ENCODE assay signal across 8 cellular contexts in the genomic region with DNA sequence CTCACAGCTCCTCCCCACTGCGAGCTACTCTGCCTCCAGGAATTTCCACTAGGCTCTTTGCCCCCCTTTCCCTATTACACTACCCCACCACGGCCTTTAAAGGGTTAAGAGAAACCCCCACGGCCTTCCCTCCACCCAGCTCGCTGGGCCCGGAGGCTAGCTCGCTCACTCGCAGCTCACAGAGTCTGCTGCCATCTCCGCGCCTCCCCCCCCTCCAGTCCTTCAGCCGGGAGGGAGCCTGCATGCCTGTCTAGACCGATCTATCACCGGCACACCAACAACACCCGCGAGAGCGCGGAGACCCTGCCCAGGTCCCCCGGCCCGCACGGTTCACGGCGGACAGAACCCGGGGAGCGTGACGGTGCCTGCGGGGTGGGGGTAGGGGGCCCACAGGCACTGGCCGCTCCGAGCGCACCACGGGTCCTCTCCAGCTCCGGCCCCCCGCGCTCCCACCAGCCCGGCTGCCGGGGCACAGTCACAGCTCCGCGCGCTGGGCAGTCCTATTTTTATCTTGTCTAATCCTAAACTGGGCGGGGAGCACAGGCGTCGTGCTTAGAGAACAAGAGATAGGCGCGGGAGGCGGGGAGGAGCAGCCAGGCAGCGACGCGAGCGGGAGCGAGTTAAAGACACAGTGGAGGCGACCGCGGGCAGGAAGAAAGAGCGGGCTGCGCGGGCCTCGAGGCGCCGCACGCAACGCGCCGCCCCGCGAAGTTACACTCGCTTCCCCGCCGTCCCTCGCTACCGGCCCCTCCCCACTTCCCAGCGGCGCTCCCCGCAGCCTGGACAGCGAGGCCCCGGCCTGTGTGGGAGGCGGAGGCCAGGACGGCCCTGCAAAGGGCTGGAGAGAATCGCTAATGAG. TPM values are rescaled to one million over a fixed set of nuclear protein-coding genes. Genes with fewer than 3 reads are reported as not detected.
DNase-seq lines count a peak whose midpoint lies in the region; ATAC-seq, FAIRE-seq and TF ChIP-seq lines count a peak whose summit lies in the region.

No MANE protein-coding gene starts in this region.

- no peaks in the 10 kb centered on the region for H3K9me2 ChIP-seq in hepatocyte (replicated peaks; ENCODE audit: insufficient read depth)

- peaks cover 18% of the 10 kb centered on the region for H3K4me1 Mint-ChIP-seq in Caco-2 (ENCODE audit: low read depth, unreplicated experiment)
- peaks cover 27% of the 10 kb centered on the region for H3K4me1 Mint-ChIP-seq in activated naive CD8-positive, alpha-beta T cell treated with anti-CD3 and anti-CD28 coated beads, Interleukin-2, amount 10 ng/mL, durations not matched to agents 7 days and 5 days

- 7% methylated on average over 69 of the region's 76 CpGs for WGBS in hepatocyte (ENCODE audit: low lambda C conversion rate, missing lambda C conversion rate)

- H3K4me2 ChIP-seq in hepatocyte = peak overlapping the region; percentile 99

- BruUV-seq in Caco-2 (replicated peaks; lab: Mats Ljungman, UMichigan) = no TSS peak

- no peak overlapping the region for H2AFZ ChIP-seq in hepatocyte

- peak overlapping the region; percentile 55 for H3K4me3 ChIP-seq in Caco-2 (ENCODE audit: low read depth, low read length)
- peak overlapping the region; percentile 47 for H3K4me3 ChIP-seq in hepatocyte
- H3K4me3 ChIP-seq in retinal pigment epithelial cell (ENCODE audit: low read length) = peak overlapping the region; percentile 59

- CTCF ChIA-PET in Caco-2 (lab: Charles Lee) = no interaction called here

- TF ChIP-seq POLR2A in GM12892 (IDR thresholded peaks at IDR 0.05; ENCODE audit: low read depth, low read length) = no peak

- H3K4me3 Mint-ChIP-seq in Caco-2 (ENCODE audit: unreplicated experiment) = peak overlapping the region; percentile 83
- H3K4me3 Mint-ChIP-seq in activated naive CD8-positive, alpha-beta T cell treated with anti-CD3 and anti-CD28 coated beads, Interleukin-2, amount 10 ng/mL, durations not matched to agents 7 days and 5 days = peak overlapping the region; percentile 94

- FAIRE-seq in GM12892 (lab: Jason Lieb, UNC) = no peak

- peaks cover 83% of the 10 kb centered on the region for H3K79me2 ChIP-seq in hepatocyte

- H3K27ac Mint-ChIP-seq in Caco-2 (ENCODE audit: unreplicated experiment) = no peak overlapping the region
- peak overlapping the region; percentile 69 for H3K27ac Mint-ChIP-seq in activated naive CD8-positive, alpha-beta T cell treated with anti-CD3 and anti-CD28 coated beads, Interleukin-2, amount 10 ng/mL, durations not matched to agents 7 days and 5 days

- H3K9me3 Mint-ChIP-seq in Caco-2 (ENCODE audit: unreplicated experiment) = no peaks in the 10 kb centered on the region
- H3K9me3 Mint-ChIP-seq in activated naive CD8-positive, alpha-beta T cell treated with anti-CD3 and anti-CD28 coated beads, Interleukin-2, amount 10 ng/mL, durations not matched to agents 7 days and 5 days = no peaks in the 10 kb centered on the region

- intact Hi-C loops in Caco-2 (cut with micrococcal nuclease; ENCODE audit: unreplicated experiment) = no loop called here

- H3K36me3 ChIP-seq in Caco-2 (ENCODE audit: control insufficient read depth, insufficient read depth, low read length) (no peaks in the 10 kb centered on the region), hepatocyte (replicated peaks; ENCODE audit: insufficient read depth, low read depth) (no peaks in the 10 kb centered on the region)

- POLR2A ChIA-PET in Caco-2 (lab: Charles Lee) = interaction anchor here (0.5 to 0.8 kb wide), 2 partner anchors 81 to 84 kb away, joined by 3 to 4 read pairs; no protein-coding TSS in a partner anchor
- POLR2A ChIA-PET in activated naive CD8-positive, alpha-beta T cell treated with anti-CD3 and anti-CD28 coated beads, Interleukin-2, amount 10 ng/mL, durations not matched to agents 7 days and 5 days (lab: Charles Lee) = interaction anchor here (1.2 to 1.4 kb wide), 3 partner anchors 9 to 81 kb away, joined by 3 to 5 read pairs (median 3); no protein-coding TSS in a partner anchor

- peaks cover 11% of the 10 kb centered on the region for H3K36me3 Mint-ChIP-seq in Caco-2 (ENCODE audit: insufficient read depth, unreplicated experiment)
- peaks cover 8% of the 10 kb centered on the region for H3K36me3 Mint-ChIP-seq in activated naive CD8-positive, alpha-beta T cell treated with anti-CD3 and anti-CD28 coated beads, Interleukin-2, amount 10 ng/mL, durations not matched to agents 7 days and 5 days

- DNase-seq in Caco-2 = peak in 1 of 2 experiments; percentile 41
- peak; percentile 6 for DNase-seq in NCI-H146 treated with DMSO at 0.1 percent for 48 hours (lab: John Stamatoyannopoulos, UW; ENCODE audit: unreplicated experiment)
- DNase-seq in activated naive CD8-positive, alpha-beta T cell treated with anti-CD3 and anti-CD28 coated beads, Interleukin-2, amount 10 ng/mL, durations not matched to agents 7 days and 5 days = no peak
- peak; percentile 77 for DNase-seq in hepatocyte (ENCODE audit: low spot score)
- no peak for DNase-seq in retinal pigment epithelial cell (ENCODE audit: low read depth)
- DNase-seq in GM12892 (ENCODE audit: insufficient read length) = no peak
- no peak for DNase-seq in NCI-H1048 (lab: John Stamatoyannopoulos, UW)

- H3K4me1 ChIP-seq in Caco-2 = peaks cover 14% of the 10 kb centered on the region
- peaks cover 65% of the 10 kb centered on the region for H3K4me1 ChIP-seq in hepatocyte (ENCODE audit: insufficient read depth)

- H3K27ac ChIP-seq in hepatocyte = peak overlapping the region; percentile 88

- H3K9me3 ChIP-seq in Caco-2 = no peaks in the 10 kb centered on the region
- no peaks in the 10 kb centered on the region for H3K9me3 ChIP-seq in hepatocyte (ENCODE audit: low read depth)

- TF ChIP-seq CTCF in Caco-2 (IDR thresholded peaks at IDR 0.05; ENCODE audit: insufficient read depth in 1 of 2, low read depth in 1 of 2, low read length in 1 of 2, severe bottlenecking in 1 of 2, unreplicated experiment in 1 of 2) = no peak
- TF ChIP-seq CTCF in hepatocyte (IDR thresholded peaks at IDR 0.05; ENCODE audit: poor library complexity) = no peak
- TF ChIP-seq CTCF in retinal pigment epithelial cell (conservative IDR thresholded peaks at IDR 0.05; ENCODE audit: low read depth, low read length) = no peak

- peak; percentile 2 for ATAC-seq in activated naive CD8-positive, alpha-beta T cell treated with anti-CD3 and anti-CD28 coated beads, Interleukin-2, amount 10 ng/mL, durations not matched to agents 7 days and 5 days (ENCODE audit: low read depth)
- no peak for ATAC-seq in HG03135 (IDR thresholded peaks at IDR 0.05; ENCODE audit: unreplicated experiment)

- no peaks in the 10 kb centered on the region for H3K27me3 Mint-ChIP-seq in Caco-2 (ENCODE audit: insufficient read depth, unreplicated experiment)
- H3K27me3 Mint-ChIP-seq in activated naive CD8-positive, alpha-beta T cell treated with anti-CD3 and anti-CD28 coated beads, Interleukin-2, amount 10 ng/mL, durations not matched to agents 7 days and 5 days = no peaks in the 10 kb centered on the region

- peaks cover 58% of the 10 kb centered on the region for H4K20me1 ChIP-seq in hepatocyte (ENCODE audit: insufficient read depth, poor library complexity, severe bottlenecking)

- H3K27me3 ChIP-seq in Caco-2 (replicated peaks; ENCODE audit: control insufficient read depth, insufficient read depth, low read length) (no peaks in the 10 kb centered on the region), hepatocyte (peaks cover 53% of the 10 kb centered on the region)

RNA-seq across cellular contexts. Expression of gene BCOR, which starts 3.5 kb away (rescaled TPM):
- total RNA-seq in Caco-2 (2022) = 16.2 and 18.6 TPM in 2 replicates
- total RNA-seq in activated naive CD8-positive, alpha-beta T cell treated with anti-CD3 and anti-CD28 coated beads, Interleukin-2, amount 10 ng/mL, durations not matched to agents 7 days and 5 days = 10 to 100 TPM; 44.7 to 46.4 TPM
- total RNA-seq in hepatocyte = 22.7 and 22.9 TPM in 2 replicates
- polyA plus RNA-seq in hepatocyte = 13.6 and 15.3 TPM in 2 replicates
- 9.0 TPM for polyA plus RNA-seq in GM12892 (2012; ENCODE audit: missing spikeins)

Comparison
In these comparisons a context has a peak if more than half of its experiments do, and no peak if none do; other contexts are left out.
1. DNase-seq: peak in NCI-H146 treated with DMSO at 0.1 percent for 48 hours (single experiment) and hepatocyte (single experiment); none in activated naive CD8-positive, alpha-beta T cell treated with anti-CD3 and anti-CD28 coated beads, Interleukin-2, amount 10 ng/mL, durations not matched to agents 7 days and 5 days (single experiment), retinal pigment epithelial cell (single experiment), GM12892 (single experiment) and NCI-H1048 (single experiment).
2. Peak in every context shown above with its lines, with median percentiles within 50 percentile points of each other: H3K4me3 ChIP-seq.